Comparison of ENCODE assay signal across 16 cellular contexts in the genomic region with DNA sequence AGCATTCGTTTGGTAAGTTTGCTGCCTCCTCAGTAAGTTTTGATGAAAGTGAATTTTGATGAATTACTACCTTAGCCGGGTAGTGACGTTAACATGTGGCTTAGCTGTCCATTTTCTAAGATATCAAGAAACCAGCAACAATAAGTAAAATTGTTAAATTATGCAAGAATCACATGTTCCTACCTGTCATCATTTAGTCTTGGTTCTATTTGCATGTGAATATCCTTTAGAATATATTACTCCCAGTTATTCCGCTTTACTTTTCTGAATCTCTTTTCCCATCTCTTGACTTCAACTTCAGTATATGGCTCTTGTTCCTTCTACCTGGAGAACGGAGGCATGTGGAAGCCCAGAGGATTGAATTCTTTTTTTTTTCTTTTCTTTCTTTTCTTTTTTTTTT. TPM values are rescaled to one million over a fixed set of nuclear protein-coding genes. Genes with fewer than 3 reads are reported as not detected.
DNase-seq lines count a peak whose midpoint lies in the region; ATAC-seq and TF ChIP-seq lines count a peak whose summit lies in the region.
"Had no signal": no experiment of that assay in that cellular context is flagged by ENCODE, and none has a peak within 500 bp of the region (broad histone marks: within the 10 kb centered on the region; RNA-seq: fewer than 3 reads in every experiment).

No MANE protein-coding gene starts in this region.

- H3K4me3 Mint-ChIP-seq in activated CD4-positive, alpha-beta T cell treated with anti-CD3 and anti-CD28 coated beads, Interleukin-2, amount 10 ng/mL, durations not matched to agents 7 days and 5 days: peak overlapping the region; percentile 98
- peak overlapping the region; percentile 82 for H3K4me3 Mint-ChIP-seq in central memory CD8-positive, alpha-beta T cell

- TF ChIP-seq CTCF in NB4 (IDR thresholded peaks at IDR 0.05; ENCODE audit: low read depth, low read length): no peak
- TF ChIP-seq CTCF in suprapubic skin (IDR thresholded peaks at IDR 0.05): no peak

- H3K27me3 Mint-ChIP-seq in activated CD4-positive, alpha-beta T cell treated with anti-CD3 and anti-CD28 coated beads, Interleukin-2, amount 10 ng/mL, durations not matched to agents 7 days and 5 days: no peaks in the 10 kb centered on the region
- H3K27me3 Mint-ChIP-seq in central memory CD8-positive, alpha-beta T cell: no peaks in the 10 kb centered on the region

- no peak for ATAC-seq in central memory CD8-positive, alpha-beta T cell (replicated peaks; ENCODE audit: extremely low read depth, poor library complexity, severe bottlenecking)
- ATAC-seq in GM19397 (IDR thresholded peaks at IDR 0.05; ENCODE audit: unreplicated experiment): no peak
- ATAC-seq: A549 had no signal

- H3K4me3 ChIP-seq in NB4 (ENCODE audit: low read depth, low read length) (peak overlapping the region; percentile 86), suprapubic skin (peak overlapping the region; percentile 1)
- H3K4me3 ChIP-seq: A549, colonic mucosa, SK-N-MC, thyroid gland had no signal

- DNase-seq in activated CD4-positive, alpha-beta T cell treated with anti-CD3 and anti-CD28 coated beads, Interleukin-2, amount 10 ng/mL, durations not matched to agents 7 days and 5 days: no peak
- DNase-seq in activated CD4-positive, alpha-beta T cell treated with anti-CD3 and anti-CD28 coated beads, Interleukin-2, amount 50 U/mL, for 48 hours: no peak
- DNase-seq in NB4 (ENCODE audit: low read depth) (no peak), suprapubic skin (ENCODE audit: low spot score in 2 of 2) (no peak), NCI-H1092 (lab: John Stamatoyannopoulos, UW) (no peak), AG08396 (ENCODE audit: low spot score) (no peak)
- no peak for DNase-seq in central memory CD8-positive, alpha-beta T cell (ENCODE audit: low spot score in 2 of 2)
- DNase-seq: amniotic stem cell, colonic mucosa, KG1, NCI-H2171, occipital lobe, thyroid gland had no signal

- peaks cover 48% of the 10 kb centered on the region for H3K4me1 Mint-ChIP-seq in activated CD4-positive, alpha-beta T cell treated with anti-CD3 and anti-CD28 coated beads, Interleukin-2, amount 10 ng/mL, durations not matched to agents 7 days and 5 days
- peaks cover 33% of the 10 kb centered on the region for H3K4me1 Mint-ChIP-seq in central memory CD8-positive, alpha-beta T cell

- H3K27me3 ChIP-seq in suprapubic skin: no peaks in the 10 kb centered on the region
- H3K27me3 ChIP-seq: colonic mucosa, thyroid gland had no signal

- H3K4me1 ChIP-seq in suprapubic skin: no peaks in the 10 kb centered on the region
- H3K4me1 ChIP-seq: A549, colonic mucosa, thyroid gland had no signal

- no peak overlapping the region for H3K27ac ChIP-seq in suprapubic skin
- H3K27ac ChIP-seq: A549, SK-N-MC, thyroid gland had no signal

- TF ChIP-seq EP300 in suprapubic skin (IDR thresholded peaks at IDR 0.05): no peak

- WGBS in suprapubic skin: 84% methylated on average over 5 of the region's 5 CpGs

- POLR2A ChIA-PET in activated CD4-positive, alpha-beta T cell treated with anti-CD3 and anti-CD28 coated beads, Interleukin-2, amount 10 ng/mL, durations not matched to agents 7 days and 5 days (lab: Charles Lee): interaction anchor here (2.3 to 2.9 kb wide), 2 partner anchors 8 to 59 kb away, joined by 9 to 11 read pairs; a partner anchor contains a TSS

- H3K36me3 ChIP-seq in suprapubic skin: no peaks in the 10 kb centered on the region
- H3K36me3 ChIP-seq: colonic mucosa, thyroid gland had no signal

- H3K9me3 Mint-ChIP-seq in activated CD4-positive, alpha-beta T cell treated with anti-CD3 and anti-CD28 coated beads, Interleukin-2, amount 10 ng/mL, durations not matched to agents 7 days and 5 days: peaks cover 2% of the 10 kb centered on the region
- no peaks in the 10 kb centered on the region for H3K9me3 Mint-ChIP-seq in central memory CD8-positive, alpha-beta T cell

- H3K9me3 ChIP-seq in suprapubic skin: no peaks in the 10 kb centered on the region
- H3K9me3 ChIP-seq: A549, colonic mucosa, thyroid gland had no signal

- H3K36me3 Mint-ChIP-seq in activated CD4-positive, alpha-beta T cell treated with anti-CD3 and anti-CD28 coated beads, Interleukin-2, amount 10 ng/mL, durations not matched to agents 7 days and 5 days (ENCODE audit: low read depth): peaks cover 53% of the 10 kb centered on the region
- H3K36me3 Mint-ChIP-seq in central memory CD8-positive, alpha-beta T cell (ENCODE audit: insufficient read depth): peaks cover 10% of the 10 kb centered on the region

- H3K27ac Mint-ChIP-seq in activated CD4-positive, alpha-beta T cell treated with anti-CD3 and anti-CD28 coated beads, Interleukin-2, amount 10 ng/mL, durations not matched to agents 7 days and 5 days: peak overlapping the region; percentile 100
- H3K27ac Mint-ChIP-seq in central memory CD8-positive, alpha-beta T cell (ENCODE audit: low read depth): peak overlapping the region; percentile 96

- TF ChIP-seq POLR2A in NB4 (IDR thresholded peaks at IDR 0.05; ENCODE audit: extremely low read depth, insufficient read length) (no peak), suprapubic skin (IDR thresholded peaks at IDR 0.05) (no peak)

- CTCF ChIA-PET in activated CD4-positive, alpha-beta T cell treated with anti-CD3 and anti-CD28 coated beads, Interleukin-2, amount 10 ng/mL, durations not matched to agents 7 days and 5 days (lab: Charles Lee): interaction anchor here (0.7 to 3.4 kb wide), 5 partner anchors 13 to 59 kb away, joined by 3 to 15 read pairs (median 4); a partner anchor contains a TSS

RNA-seq across cellular contexts. Expression of a gene that starts 59.4 kb away (rescaled TPM):
- 100 to 1,000 TPM; 270 to 283 TPM for total RNA-seq in activated CD4-positive, alpha-beta T cell treated with anti-CD3 and anti-CD28 coated beads, Interleukin-2, amount 10 ng/mL, durations not matched to agents 7 days and 5 days
- 10 to 100 TPM in 2 of 4 donors, 1 to 10 TPM in 2; 4.1 to 13.3 (median 10.3) TPM for total RNA-seq in suprapubic skin

Comparison
In these comparisons a context has a peak if more than half of its experiments do, and no peak if none do; other contexts are left out.
1. RNA of a gene that starts 59.4 kb away (total RNA-seq): 270 to 283 TPM in activated CD4-positive, alpha-beta T cell treated with anti-CD3 and anti-CD28 coated beads, Interleukin-2, amount 10 ng/mL, durations not matched to agents 7 days and 5 days; 4.1 to 13.3 TPM in suprapubic skin; every median in the first group is over 10 times any median in the second.